ENCODE assay signal across 29 cellular contexts in the genomic region with DNA sequence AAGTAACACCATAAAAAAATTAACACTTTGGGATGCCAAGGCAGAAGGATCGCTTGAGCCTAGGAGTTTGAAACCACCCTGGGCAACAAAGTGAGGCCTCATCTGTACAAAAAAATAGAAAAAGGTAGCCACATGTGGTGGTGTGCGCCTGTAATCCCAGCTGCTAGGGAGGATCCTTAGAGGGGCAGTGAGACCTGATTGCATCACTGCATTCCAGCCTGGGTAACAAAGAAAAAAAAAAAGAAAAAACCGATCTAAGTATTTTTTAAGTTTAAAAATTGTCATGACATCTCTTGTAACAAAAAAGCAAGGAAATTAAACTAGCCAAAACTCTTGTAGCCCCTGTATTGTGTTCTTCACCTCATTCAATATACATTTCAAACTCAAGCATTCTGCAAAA.
"Had no signal": no experiment of that assay in that cellular context is flagged by ENCODE, and none has a peak within 500 bp of the region (broad histone marks: within the 10 kb centered on the region; RNA-seq: fewer than 3 reads in every experiment).

No MANE protein-coding gene starts in this region.

- H3K27me3 ChIP-seq: body of pancreas, cardiac muscle cell, heart left ventricle, right atrium auricular region, stomach, suprapubic skin, transverse colon had no signal

- H3K9me3 ChIP-seq: body of pancreas, right atrium auricular region, stomach, suprapubic skin, transverse colon had no signal

- H3K27ac ChIP-seq: body of pancreas, cardiac muscle cell, heart left ventricle, right atrium auricular region, stomach, suprapubic skin, transverse colon had no signal

- H3K4me1 ChIP-seq: body of pancreas, right atrium auricular region, suprapubic skin, transverse colon had no signal

- H3K27me3 Mint-ChIP-seq: activated CD4-positive, alpha-beta T cell treated with anti-CD3 and anti-CD28 coated beads for 36 hours; activated CD8-positive, alpha-beta memory T cell treated with anti-CD3 and anti-CD28 coated beads, Interleukin-2, amount 10 ng/mL, durations not matched to agents 7 days and 5 days; activated naive CD8-positive, alpha-beta T cell; stimulated activated naive B cell treated with anti-CD40 and anti-IgM and Interleukin-4, amounts not matched to agents 10 μg/mL and 1 μg/mL and 100 μg/mL, for 72 hours had no signal

- DNase-seq: activated CD4-positive, alpha-beta T cell treated with anti-CD3 and anti-CD28 coated beads for 36 hours; activated CD4-positive, CD25-positive, alpha-beta regulatory T cell; activated CD8-positive, alpha-beta memory T cell treated with anti-CD3 and anti-CD28 coated beads, Interleukin-2, amount 10 ng/mL, durations not matched to agents 7 days and 5 days; activated CD8-positive, alpha-beta T cell treated with anti-CD3 and anti-CD28 coated beads, Interleukin-2, amount 10 ng/mL, durations not matched to agents 7 days and 5 days; activated effector memory CD4-positive, alpha-beta T cell treated with Interleukin-2 at 50 U/mL for 16 hours; activated naive CD4-positive, alpha-beta T cell treated with Interleukin-2 at 50 U/mL for 16 hours; aorta; body of pancreas; cortex of kidney; heart left ventricle; hypothalamus; immature natural killer cell; kidney; mesendoderm; natural killer cell; stimulated activated CD4-positive, alpha-beta T cell treated with anti-CD3 and anti-CD28 coated beads, Interleukin-15, amount 100 ng/mL, for 24 hours; stimulated activated CD4-positive, alpha-beta T cell treated with anti-CD3 and anti-CD28 coated beads, Interleukin-2, amount 100 ng/mL, for 24 hours; stimulated activated naive B cell treated with anti-CD40 and anti-IgM and Interleukin-4, amounts not matched to agents 10 μg/mL and 1 μg/mL and 100 μg/mL, for 72 hours; stomach; T-helper 1 cell; transverse colon had no signal

- FAIRE-seq: kidney, urothelium cell line had no signal

- H3K27ac Mint-ChIP-seq: activated CD4-positive, alpha-beta T cell treated with anti-CD3 and anti-CD28 coated beads for 36 hours; activated CD8-positive, alpha-beta memory T cell treated with anti-CD3 and anti-CD28 coated beads, Interleukin-2, amount 10 ng/mL, durations not matched to agents 7 days and 5 days; activated CD8-positive, alpha-beta T cell treated with anti-CD3 and anti-CD28 coated beads, Interleukin-2, amount 10 ng/mL, durations not matched to agents 7 days and 5 days; activated naive CD8-positive, alpha-beta T cell; natural killer cell; stimulated activated naive B cell treated with anti-CD40 and anti-IgM and Interleukin-4, amounts not matched to agents 10 μg/mL and 1 μg/mL and 100 μg/mL, for 72 hours; T-helper 2 cell treated with Interferon-gamma antibody and Interleukin-4, amounts not matched to agents 5 μg/mL and 100 μg/mL, for 36 hours had no signal

- H3K4me3 Mint-ChIP-seq: activated CD4-positive, alpha-beta T cell treated with anti-CD3 and anti-CD28 coated beads for 36 hours; activated CD8-positive, alpha-beta memory T cell treated with anti-CD3 and anti-CD28 coated beads, Interleukin-2, amount 10 ng/mL, durations not matched to agents 7 days and 5 days; activated CD8-positive, alpha-beta T cell treated with anti-CD3 and anti-CD28 coated beads, Interleukin-2, amount 10 ng/mL, durations not matched to agents 7 days and 5 days; activated naive CD8-positive, alpha-beta T cell; immature natural killer cell; natural killer cell; stimulated activated naive B cell treated with anti-CD40 and anti-IgM and Interleukin-4, amounts not matched to agents 10 μg/mL and 1 μg/mL and 100 μg/mL, for 72 hours; T-helper 2 cell treated with Interferon-gamma antibody and Interleukin-4, amounts not matched to agents 5 μg/mL and 100 μg/mL, for 36 hours had no signal

- H3K36me3 Mint-ChIP-seq: natural killer cell had no signal

- ATAC-seq: activated CD4-positive, alpha-beta T cell treated with anti-CD3 and anti-CD28 coated beads for 36 hours; activated CD8-positive, alpha-beta memory T cell treated with anti-CD3 and anti-CD28 coated beads, Interleukin-2, amount 10 ng/mL, durations not matched to agents 7 days and 5 days; activated CD8-positive, alpha-beta T cell treated with anti-CD3 and anti-CD28 coated beads, Interleukin-2, amount 10 ng/mL, durations not matched to agents 7 days and 5 days; body of pancreas; heart left ventricle; left lobe of liver; natural killer cell; stimulated activated naive B cell treated with anti-CD40 and anti-IgM and Interleukin-4, amounts not matched to agents 10 μg/mL and 1 μg/mL and 100 μg/mL, for 72 hours had no signal

- H3K9me3 Mint-ChIP-seq: immature natural killer cell; natural killer cell; stimulated activated naive B cell treated with anti-CD40 and anti-IgM and Interleukin-4, amounts not matched to agents 10 μg/mL and 1 μg/mL and 100 μg/mL, for 72 hours; T-helper 2 cell treated with Interferon-gamma antibody and Interleukin-4, amounts not matched to agents 5 μg/mL and 100 μg/mL, for 36 hours had no signal

- H3K4me3 ChIP-seq: body of pancreas, cardiac muscle cell, heart left ventricle, lung, right atrium auricular region, stomach, suprapubic skin, transverse colon had no signal
